13 cellular contexts compared by ENCODE assay signal in the genomic region with DNA sequence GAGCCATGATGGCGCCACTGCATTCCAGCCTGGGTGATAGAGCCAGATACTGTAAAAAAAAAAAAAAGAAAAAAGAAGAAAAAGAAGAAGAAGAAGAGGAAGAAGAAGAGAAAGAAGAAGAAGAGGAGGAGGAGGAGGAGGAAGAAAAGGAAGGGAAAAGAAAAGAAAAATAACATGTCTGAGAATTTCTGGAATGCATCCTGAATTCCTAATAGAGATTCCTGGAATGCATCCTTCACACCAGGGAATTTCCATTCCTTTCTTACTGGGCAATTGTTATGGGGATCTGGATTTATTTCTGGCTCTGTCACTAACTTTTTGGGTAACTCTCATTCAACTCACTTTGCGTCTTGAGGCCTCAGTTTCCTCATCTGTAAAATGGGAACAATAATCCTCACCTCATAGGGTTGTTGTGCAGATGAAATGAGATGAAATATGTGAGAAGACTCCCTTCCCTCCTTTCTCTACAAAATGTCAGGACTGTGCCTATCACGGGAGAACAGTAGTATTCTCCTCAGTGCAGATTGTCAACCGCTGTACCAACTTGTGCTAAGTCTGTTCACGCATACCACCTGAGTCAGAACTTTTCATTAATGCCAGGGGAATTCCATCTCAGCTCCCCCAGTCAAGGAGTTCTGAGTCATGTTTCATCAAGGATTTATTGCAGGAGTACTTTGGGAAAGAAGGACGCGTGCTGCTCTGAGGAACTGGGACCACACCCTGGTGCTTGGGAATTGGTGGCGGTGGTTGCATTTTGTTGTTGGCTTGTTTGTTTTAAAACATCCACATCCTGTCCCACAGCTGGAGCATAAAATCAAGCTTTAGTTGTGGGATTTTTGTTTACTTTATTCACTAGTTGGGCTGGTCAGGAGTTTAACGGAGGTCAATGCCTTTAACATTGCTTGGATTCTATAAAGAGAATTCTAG. TPM values are rescaled to one million over a fixed set of nuclear protein-coding genes. Genes with fewer than 3 reads are reported as not detected.
DNase-seq lines count a peak whose midpoint lies in the region; ATAC-seq, FAIRE-seq and TF ChIP-seq lines count a peak whose summit lies in the region.
"Had no signal": no experiment of that assay in that cellular context is flagged by ENCODE, and none has a peak within 500 bp of the region (broad histone marks: within the 10 kb centered on the region; RNA-seq: fewer than 3 reads in every experiment).

No MANE protein-coding gene starts in this region.

- H4K20me1 ChIP-seq in keratinocyte (ENCODE audit: control insufficient read depth, extremely low read depth, insufficient read depth, low read length), result no peaks in the 10 kb centered on the region

- peak overlapping the region; percentile 68 for H3K9ac ChIP-seq in keratinocyte (ENCODE audit: control insufficient read depth, extremely low read depth, insufficient read depth, low read length)
- H3K9ac ChIP-seq: KMS-11 had no signal

- peaks cover 10% of the 10 kb centered on the region for H3K9me3 Mint-ChIP-seq in HFFc6

- H3K4me1 Mint-ChIP-seq in HFFc6 (ENCODE audit: low read depth), result peaks cover 33% of the 10 kb centered on the region
- H3K4me1 Mint-ChIP-seq: central memory CD8-positive, alpha-beta T cell had no signal

- peak overlapping the region; percentile 76 for H3K4me2 ChIP-seq in keratinocyte (ENCODE audit: control insufficient read depth, extremely low read depth, insufficient read depth, low read depth, low read length)
- H3K4me2 ChIP-seq: KMS-11 had no signal

- peaks cover 19% of the 10 kb centered on the region for H3K4me1 ChIP-seq in keratinocyte (ENCODE audit: control insufficient read depth, extremely low read depth, insufficient read depth, low read length)
- H3K4me1 ChIP-seq in thoracic aorta (ENCODE audit: control insufficient read depth in 1 of 2, low read depth in 2 of 2), result peaks cover 7 to 12% of the 10 kb centered on the region in 2 donors

- no peaks in the 10 kb centered on the region for H3K9me1 ChIP-seq in keratinocyte (ENCODE audit: control insufficient read depth, extremely low read depth, insufficient read depth, low read length)

- peaks cover 2% of the 10 kb centered on the region for H3K9me3 ChIP-seq in keratinocyte (ENCODE audit: control insufficient read depth, low read depth, low read length)
- H3K9me3 ChIP-seq in thoracic aorta, result no peaks in the 10 kb centered on the region
- H3K9me3 ChIP-seq: uterus had no signal

- H2AFZ ChIP-seq in keratinocyte (ENCODE audit: control insufficient read depth, low read length), result peak overlapping the region; percentile 71

- TF ChIP-seq CTCF in HFFc6 (IDR thresholded peaks at IDR 0.05), result no peak
- TF ChIP-seq CTCF in astrocyte of the spinal cord (IDR thresholded peaks at IDR 0.05; ENCODE audit: low read depth, low read length), result no peak
- no peak for TF ChIP-seq CTCF in keratinocyte (optimal IDR thresholded peaks at IDR 0.05 in 1 of 3, IDR thresholded peaks at IDR 0.05 in 1 of 3, conservative IDR thresholded peaks at IDR 0.05 in 1 of 3; ENCODE audit: extremely low read depth in 1 of 3, insufficient read depth in 2 of 3, low read length in 3 of 3)
- no peak for TF ChIP-seq CTCF in thoracic aorta (IDR thresholded peaks at IDR 0.05)

- dilution Hi-C loops in keratinocyte (cut with MboI; ENCODE audit: extremely low pct_ligation_motif_present, low sequenced_read_pairs), result no loop called here

- no peak overlapping the region for H3K4me3 ChIP-seq in astrocyte of the spinal cord (ENCODE audit: low read depth, low read length)
- H3K4me3 ChIP-seq in keratinocyte (ENCODE audit: control insufficient read depth in 2 of 3, extremely low read depth in 1 of 3, insufficient read depth in 2 of 3, low read depth in 1 of 3, low read length in 3 of 3), result peak overlapping the region in 2 of 3 experiments; percentile 38 to 42
- peak overlapping the region; percentile 53 for H3K4me3 ChIP-seq in thoracic aorta

- DNase-seq in HFFc6, result peak; percentile 91
- peak; percentile 93 for DNase-seq in astrocyte of the spinal cord (ENCODE audit: low read depth, low spot score)
- DNase-seq in keratinocyte (ENCODE audit: low read depth, low spot score), result peak; percentile 82
- no peak for DNase-seq in thoracic aorta (ENCODE audit: low spot score)
- DNase-seq in NCI-H748 (lab: John Stamatoyannopoulos, UW; ENCODE audit: unreplicated experiment), result no peak
- DNase-seq in activated CD4-positive, alpha-beta T cell treated with anti-CD3 and anti-CD28 coated beads, Interleukin-2, amount 50 U/mL, for 1 hour, result no peak
- no peak for DNase-seq in activated CD4-positive, alpha-beta T cell treated with anti-CD3 and anti-CD28 coated beads for 48 hours
- DNase-seq: uterus had no signal

- no peaks in the 10 kb centered on the region for H3K79me2 ChIP-seq in keratinocyte (ENCODE audit: control insufficient read depth, insufficient read depth, low read length)

- in situ Hi-C loops in astrocyte of the spinal cord (cut with HindIII; ENCODE audit: low sequenced_read_pairs), result no loop called here

- H3K27ac Mint-ChIP-seq in HFFc6, result peak overlapping the region; percentile 89

- peaks cover 12% of the 10 kb centered on the region for H3K27me3 Mint-ChIP-seq in HFFc6 (ENCODE audit: insufficient read depth)
- H3K27me3 Mint-ChIP-seq: progenitor cell of endocrine pancreas had no signal

- FAIRE-seq in keratinocyte (lab: Jason Lieb, UNC), result peak; percentile 99

- ATAC-seq in thoracic aorta (ENCODE audit: insufficient number of reproducible peaks, low FRiP score, low read depth) (peak; percentile 86), GM19035 (IDR thresholded peaks at IDR 0.05; ENCODE audit: unreplicated experiment) (no peak)

- H3K36me3 Mint-ChIP-seq in HFFc6 (ENCODE audit: low read depth), result peaks cover 14% of the 10 kb centered on the region

- H3K36me3 ChIP-seq in keratinocyte (ENCODE audit: control insufficient read depth in 2 of 2, extremely low read depth in 1 of 2, insufficient read depth in 2 of 2, low read length in 2 of 2), result no peaks in the 10 kb centered on the region
- H3K36me3 ChIP-seq in thoracic aorta, result no peaks in the 10 kb centered on the region
- H3K36me3 ChIP-seq: uterus had no signal

- H3K27ac ChIP-seq in keratinocyte (ENCODE audit: control insufficient read depth, insufficient read depth, low read length) (peak overlapping the region; percentile 92), thoracic aorta (peak overlapping the region in 1 of 2 donors; percentile 45)
- H3K27ac ChIP-seq: KMS-11 had no signal

- peak overlapping the region; percentile 84 for H3K4me3 Mint-ChIP-seq in HFFc6
- H3K4me3 Mint-ChIP-seq: central memory CD8-positive, alpha-beta T cell had no signal

- no peaks in the 10 kb centered on the region for H3K27me3 ChIP-seq in keratinocyte (ENCODE audit: control insufficient read depth, extremely low read depth, insufficient read depth, low read length)
- H3K27me3 ChIP-seq in thoracic aorta (replicated peaks; ENCODE audit: insufficient read depth), result no peaks in the 10 kb centered on the region
- H3K27me3 ChIP-seq: uterus had no signal

RNA-seq across cellular contexts. Expression of a gene that starts 42.4 kb away (rescaled TPM):
- total RNA-seq in HFFc6 (2021; fragmentation: NEBNext Ultra II Directional; extraction: Animal tissue kit (Norgen Biotek cat#: 25700)), result 1 to 10 TPM; 7.4 to 9.4 (median 8.9) TPM
- 9.2 to 10.4 TPM (median 9.4 TPM) in 3 replicates for polyA plus RNA-seq in keratinocyte
- 1.8 TPM for polyA plus RNA-seq in keratinocyte (2011; ENCODE audit: low read depth)
- polyA plus RNA-seq in keratinocyte (2011; cell fraction: cytosol; rRNA removed), result 2.8 and 4.5 TPM in 2 replicates
- 12.5 and 12.9 TPM in 2 replicates for polyA plus RNA-seq in keratinocyte (2011; cell fraction: nucleus; rRNA removed)
- 2.8 and 6.1 TPM in 2 replicates for polyA plus RNA-seq in keratinocyte (2012; ENCODE audit: low replicate concordance)
- 22.6 to 33.4 TPM (median 24.4 TPM) in 3 replicates for polyA minus RNA-seq in keratinocyte
- 4.4 TPM for polyA minus RNA-seq in keratinocyte (2011; cell fraction: cytosol; rRNA and poly(A)+ RNA removed)
- polyA minus RNA-seq in keratinocyte (2011; cell fraction: nucleus; rRNA and poly(A)+ RNA removed), result 25.5 and 38.1 TPM in 2 replicates
- 10 to 100 TPM; 41.2 to 51.8 TPM for total RNA-seq in thoracic aorta
- total RNA-seq: T-helper 2 cell treated with Interferon-gamma antibody and Interleukin-4, amounts not matched to agents 100 ng/mL and 5 ng/mL, for 36 hours had no signal

Comparison
In these comparisons a context has a peak if more than half of its experiments do, and no peak if none do; other contexts are left out.
1. DNase-seq: peak in HFFc6 (single experiment), astrocyte of the spinal cord (single experiment) and keratinocyte (single experiment); none in thoracic aorta (single experiment), NCI-H748 (single experiment), activated CD4-positive, alpha-beta T cell treated with anti-CD3 and anti-CD28 coated beads, Interleukin-2, amount 50 U/mL, for 1 hour (single experiment) and activated CD4-positive, alpha-beta T cell treated with anti-CD3 and anti-CD28 coated beads for 48 hours (single experiment).
2. RNA of a gene that starts 42.4 kb away (total RNA-seq): 41.2 to 51.8 TPM in thoracic aorta; 7.4 to 9.4 TPM in HFFc6; every median in the first group is over 4 times any median in the second.